Comparison of ENCODE assay signal across 24 cellular contexts in the genomic region with DNA sequence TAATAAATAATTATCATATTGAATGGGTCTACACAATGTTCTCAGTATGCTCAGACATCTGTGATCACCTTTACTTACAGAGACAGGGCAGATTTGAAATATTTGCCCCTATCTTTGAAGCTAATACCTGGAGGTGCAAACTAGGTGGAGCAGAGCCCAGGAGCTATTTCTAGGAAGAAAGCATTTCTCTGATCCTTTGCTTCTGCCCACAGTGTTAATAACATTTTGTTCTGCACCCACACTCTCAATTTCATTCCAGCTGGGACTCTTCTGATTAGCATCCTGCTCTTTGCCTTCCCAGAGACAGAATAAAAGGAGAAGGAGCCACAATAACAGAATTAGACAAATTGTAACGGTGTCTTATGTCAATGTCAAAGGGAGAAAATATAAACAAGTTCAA.
"Had no signal": no experiment of that assay in that cellular context is flagged by ENCODE, and none has a peak within 500 bp of the region (broad histone marks: within the 10 kb centered on the region; RNA-seq: fewer than 3 reads in every experiment).

No MANE protein-coding gene starts in this region.

- H3K4me3 Mint-ChIP-seq: dendritic cell treated with granulocyte-macrophage colony-stimulating factor and Interleukin-4, amounts not matched to agents 40 ng/mL and 50 ng/mL, for 4 days; effector memory CD8-positive, alpha-beta T cell; endodermal cell had no signal

- H3K27ac Mint-ChIP-seq: dendritic cell treated with granulocyte-macrophage colony-stimulating factor and Interleukin-4, amounts not matched to agents 40 ng/mL and 50 ng/mL, for 4 days; effector memory CD8-positive, alpha-beta T cell; endodermal cell had no signal

- H3K9me3 Mint-ChIP-seq: dendritic cell treated with granulocyte-macrophage colony-stimulating factor and Interleukin-4, amounts not matched to agents 40 ng/mL and 50 ng/mL, for 4 days; endodermal cell had no signal

- ATAC-seq: effector memory CD8-positive, alpha-beta T cell; esophagus mucosa; foreskin keratinocyte; gastrocnemius medialis; gastroesophageal sphincter; heart left ventricle; heart right ventricle had no signal

- H3K27me3 Mint-ChIP-seq: dendritic cell treated with granulocyte-macrophage colony-stimulating factor and Interleukin-4, amounts not matched to agents 40 ng/mL and 50 ng/mL, for 4 days; effector memory CD8-positive, alpha-beta T cell had no signal

- H3K27ac ChIP-seq: colonic mucosa, coronary artery, dorsolateral prefrontal cortex, epithelial cell of prostate, esophagus muscularis mucosa, esophagus squamous epithelium, foreskin keratinocyte, gastrocnemius medialis, gastroesophageal sphincter, heart left ventricle, heart right ventricle had no signal

- DNase-seq: colonic mucosa; cortex of kidney; dermis blood vessel endothelial cell; dorsolateral prefrontal cortex; effector CD4-positive, alpha-beta T cell; effector CD8-positive, alpha-beta T cell; effector memory CD4-positive, alpha-beta T cell; effector memory CD8-positive, alpha-beta T cell; endodermal cell; erythroblast; esophagus squamous epithelium; foreskin fibroblast; foreskin keratinocyte; foreskin melanocyte; gastrocnemius medialis; glutamatergic neuron; heart left ventricle; heart right ventricle had no signal
